19 cellular contexts compared by ENCODE assay signal in the genomic region with DNA sequence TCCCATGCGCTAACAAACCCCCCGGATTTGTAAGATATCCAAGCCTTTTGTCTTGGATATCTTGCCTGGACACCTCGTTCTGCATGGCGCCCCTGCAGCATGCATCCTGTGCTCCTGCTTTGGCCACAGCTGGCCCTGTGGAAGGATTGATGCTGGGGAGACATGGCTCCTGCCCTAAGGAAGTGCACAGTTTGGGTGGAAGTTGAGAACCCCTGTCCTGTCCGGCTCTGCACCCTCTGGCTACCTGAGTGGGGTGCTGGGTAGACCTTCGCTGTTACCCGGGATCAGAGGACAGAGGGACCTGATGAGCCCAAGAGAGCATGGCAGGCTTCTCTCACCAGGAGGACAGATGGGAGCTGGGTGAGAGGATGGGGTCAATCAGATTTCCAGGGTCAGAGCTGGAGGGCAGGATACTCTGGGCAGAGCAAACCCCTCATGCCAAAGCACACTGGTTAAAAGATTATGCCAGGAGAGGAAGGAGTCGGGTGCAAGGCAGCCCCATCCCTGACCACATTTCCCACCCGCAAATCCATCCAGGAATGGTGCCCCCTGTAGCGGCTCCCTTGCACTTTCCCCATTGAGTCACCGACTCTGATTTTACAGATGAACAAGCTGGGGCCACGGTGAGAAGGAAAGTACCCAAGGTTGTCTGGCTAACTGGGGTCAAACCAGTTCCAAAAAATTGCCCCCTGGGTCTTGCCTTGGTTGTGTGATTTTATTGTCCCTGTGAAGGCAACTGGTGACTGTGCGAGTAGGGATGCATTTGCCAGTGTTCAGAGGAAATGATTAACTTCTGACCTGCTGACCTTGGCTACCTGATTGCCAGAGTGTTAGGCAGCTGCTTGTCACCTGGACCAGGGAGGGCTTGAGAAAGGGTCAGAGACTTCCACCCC.
DNase-seq lines count a peak whose midpoint lies in the region; ATAC-seq and TF ChIP-seq lines count a peak whose summit lies in the region.
"Had no signal": no experiment of that assay in that cellular context is flagged by ENCODE, and none has a peak within 500 bp of the region (broad histone marks: within the 10 kb centered on the region; RNA-seq: fewer than 3 reads in every experiment).

No MANE protein-coding gene starts in this region.

- no TSS peak for BruUV-seq in Calu3 (replicated peaks; lab: Mats Ljungman, UMichigan)

- TF ChIP-seq POLR2A in stomach (IDR thresholded peaks at IDR 0.05): no peak

- TF ChIP-seq EP300 in stomach (IDR thresholded peaks at IDR 0.05): no peak

- H3K4me1 ChIP-seq in RWPE2 (ENCODE audit: insufficient read depth, poor library complexity, severe bottlenecking) (no peaks in the 10 kb centered on the region), stomach (peaks cover 24 to 40% (median 34%) of the 10 kb centered on the region in 4 donors)

- no peak overlapping the region for H3K4me3 Mint-ChIP-seq in Calu3 (ENCODE audit: low read depth, unreplicated experiment)
- no peak overlapping the region for H3K4me3 Mint-ChIP-seq in stimulated activated memory B cell treated with anti-CD40 and anti-IgM and Interleukin-4, amounts not matched to agents 10 μg/mL and 1 μg/mL and 100 μg/mL, for 72 hours
- H3K4me3 Mint-ChIP-seq: activated CD8-positive, alpha-beta T cell treated with anti-CD3 and anti-CD28 coated beads, Interleukin-2, amount 10 ng/mL, durations not matched to agents 7 days and 5 days; HFFc6; memory B cell; nephron progenitor cell; T-helper 1 cell treated with Interleukin-12 subunit alpha and Interleukin-12 subunit beta and Interleukin-4 antibody, amounts not matched to agents 30 μg/mL and 1 μg/mL, for 36 hours had no signal

- peak; percentile 41 for DNase-seq in Calu3
- DNase-seq in RWPE2 (ENCODE audit: low spot score): peak; percentile 24
- DNase-seq in left lobe of liver (ENCODE audit: low spot score): peak; percentile 70
- DNase-seq in stomach: no peak
- DNase-seq in cerebellar nuclear complex (lab: John Stamatoyannopoulos, UW): no peak
- DNase-seq in NCI-H2081 (lab: John Stamatoyannopoulos, UW): no peak
- DNase-seq: activated CD8-positive, alpha-beta T cell treated with anti-CD3 and anti-CD28 coated beads, Interleukin-2, amount 10 ng/mL, durations not matched to agents 7 days and 5 days; BE2C; DMS 273 treated with DMSO at 0.1 percent for 48 hours; NCI-H2029; NCI-H748 treated with DMSO at 0.1 percent for 48 hours; nephron progenitor cell; retina had no signal

- intact Hi-C loops in Calu3 (cut with micrococcal nuclease; ENCODE audit: unreplicated experiment): no loop called here
- intact Hi-C loops in stomach (cut with DNase I; ENCODE audit: low total_unique reads): no loop called here

- peak overlapping the region; percentile 55 for H3K27ac Mint-ChIP-seq in Calu3 (ENCODE audit: unreplicated experiment)
- no peak overlapping the region for H3K27ac Mint-ChIP-seq in stimulated activated memory B cell treated with anti-CD40 and anti-IgM and Interleukin-4, amounts not matched to agents 10 μg/mL and 1 μg/mL and 100 μg/mL, for 72 hours
- H3K27ac Mint-ChIP-seq: activated CD8-positive, alpha-beta T cell treated with anti-CD3 and anti-CD28 coated beads, Interleukin-2, amount 10 ng/mL, durations not matched to agents 7 days and 5 days; HFFc6; memory B cell; T-helper 1 cell treated with Interleukin-12 subunit alpha and Interleukin-12 subunit beta and Interleukin-4 antibody, amounts not matched to agents 30 μg/mL and 1 μg/mL, for 36 hours had no signal

- 81 to 88% (median 83%) methylated on average over 12 to 13 of the region's 13 CpGs for WGBS in stomach, 5 donors

- peaks cover under 1% of the 10 kb centered on the region for H3K9me3 Mint-ChIP-seq in Calu3 (ENCODE audit: low read depth, unreplicated experiment)
- peaks cover 4% of the 10 kb centered on the region for H3K9me3 Mint-ChIP-seq in stimulated activated memory B cell treated with anti-CD40 and anti-IgM and Interleukin-4, amounts not matched to agents 10 μg/mL and 1 μg/mL and 100 μg/mL, for 72 hours
- H3K9me3 Mint-ChIP-seq: memory B cell; T-helper 1 cell treated with Interleukin-12 subunit alpha and Interleukin-12 subunit beta and Interleukin-4 antibody, amounts not matched to agents 30 μg/mL and 1 μg/mL, for 36 hours had no signal

- CTCF ChIA-PET in Calu3 (lab: Charles Lee): interaction anchor here (1.2 kb wide), 1 partner anchor 22 kb away, joined by 5 read pairs; no protein-coding TSS in a partner anchor

- H3K36me3 ChIP-seq in RWPE2 (ENCODE audit: low read depth): no peaks in the 10 kb centered on the region
- no peaks in the 10 kb centered on the region for H3K36me3 ChIP-seq in stomach
- H3K36me3 ChIP-seq: BE2C, cardiac muscle cell had no signal

- ATAC-seq in RWPE2 (ENCODE audit: low read depth): no peak
- ATAC-seq in left lobe of liver: peak; percentile 65
- ATAC-seq in stimulated activated memory B cell treated with anti-CD40 and anti-IgM and Interleukin-4, amounts not matched to agents 10 μg/mL and 1 μg/mL and 100 μg/mL, for 72 hours: no peak
- no peak for ATAC-seq in GM21360 (IDR thresholded peaks at IDR 0.05; ENCODE audit: unreplicated experiment)
- ATAC-seq: activated CD8-positive, alpha-beta T cell treated with anti-CD3 and anti-CD28 coated beads, Interleukin-2, amount 10 ng/mL, durations not matched to agents 7 days and 5 days had no signal

- peaks cover 14% of the 10 kb centered on the region for H3K27me3 Mint-ChIP-seq in Calu3 (ENCODE audit: unreplicated experiment)
- H3K27me3 Mint-ChIP-seq in stimulated activated memory B cell treated with anti-CD40 and anti-IgM and Interleukin-4, amounts not matched to agents 10 μg/mL and 1 μg/mL and 100 μg/mL, for 72 hours: peaks cover 33% of the 10 kb centered on the region

- H3K27me3 ChIP-seq in RWPE2 (ENCODE audit: insufficient read depth, poor library complexity, severe bottlenecking): no peaks in the 10 kb centered on the region
- no peaks in the 10 kb centered on the region for H3K27me3 ChIP-seq in stomach
- H3K27me3 ChIP-seq: BE2C, cardiac muscle cell had no signal

- H3K4me1 Mint-ChIP-seq in Calu3 (ENCODE audit: low read depth, unreplicated experiment): peaks cover 16% of the 10 kb centered on the region
- no peaks in the 10 kb centered on the region for H3K4me1 Mint-ChIP-seq in stimulated activated memory B cell treated with anti-CD40 and anti-IgM and Interleukin-4, amounts not matched to agents 10 μg/mL and 1 μg/mL and 100 μg/mL, for 72 hours

- H3K27ac ChIP-seq in RWPE2 (ENCODE audit: poor library complexity, severe bottlenecking): no peak overlapping the region
- H3K27ac ChIP-seq in stomach: peak overlapping the region in 4 of 5 donors; percentile 35 to 70 (median 59)
- H3K27ac ChIP-seq: cardiac muscle cell had no signal

- H3K36me3 Mint-ChIP-seq in Calu3 (ENCODE audit: insufficient read depth, unreplicated experiment): no peaks in the 10 kb centered on the region
- no peaks in the 10 kb centered on the region for H3K36me3 Mint-ChIP-seq in stimulated activated memory B cell treated with anti-CD40 and anti-IgM and Interleukin-4, amounts not matched to agents 10 μg/mL and 1 μg/mL and 100 μg/mL, for 72 hours
- H3K36me3 Mint-ChIP-seq: memory B cell had no signal

- no peak overlapping the region for H3K4me3 ChIP-seq in RWPE2 (ENCODE audit: severe bottlenecking)
- no peak overlapping the region for H3K4me3 ChIP-seq in stomach
- H3K4me3 ChIP-seq: cardiac muscle cell had no signal

- TF ChIP-seq CTCF in Calu3 (IDR thresholded peaks at IDR 0.05; ENCODE audit: unreplicated experiment): no peak
- no peak for TF ChIP-seq CTCF in RWPE2 (IDR thresholded peaks at IDR 0.05; ENCODE audit: poor library complexity, severe bottlenecking)
- no peak for TF ChIP-seq CTCF in stomach (IDR thresholded peaks at IDR 0.05)

- H3K9me3 ChIP-seq in RWPE2 (ENCODE audit: severe bottlenecking) (no peaks in the 10 kb centered on the region), stomach (peaks cover 0 to 8% (median 0%) of the 10 kb centered on the region in 4 donors)
- H3K9me3 ChIP-seq: BE2C had no signal

Comparison
In these comparisons a context has a peak if more than half of its experiments do, and no peak if none do; other contexts are left out.
1. DNase-seq: peak in Calu3 (single experiment), RWPE2 (single experiment) and left lobe of liver (single experiment); none in stomach (single experiment), cerebellar nuclear complex (0 of 2) and NCI-H2081 (0 of 2).